ENCODE assay signal across 21 cellular contexts in genomic region chr11:21861314-21861713, GRCh38.
DNase-seq lines count a peak whose midpoint lies in the region; ATAC-seq and TF ChIP-seq lines count a peak whose summit lies in the region.
"Had no signal": no experiment of that assay in that cellular context is flagged by ENCODE, and none has a peak within 500 bp of the region (broad histone marks: within the 10 kb centered on the region; RNA-seq: fewer than 3 reads in every experiment).

No MANE protein-coding gene starts in this region.

- H3K27ac ChIP-seq in GM23338 (ENCODE audit: low read depth), result no peak overlapping the region
- H3K27ac ChIP-seq in thyroid gland, result peak overlapping the region; percentile 62 to 73 (median 70)
- H3K27ac ChIP-seq: BLaER1, HL-60, SJSA1 had no signal

- no peaks in the 10 kb centered on the region for H3F3A ChIP-seq in GM23338 (replicated peaks; ENCODE audit: low read depth)

- no peak overlapping the region for H3K4me3 ChIP-seq in GM23338
- no peak overlapping the region for H3K4me3 ChIP-seq in thyroid gland (replicated peaks in 1 of 3)
- H3K4me3 ChIP-seq: BLaER1, HAP-1, SJSA1 had no signal

- H3K4me2 ChIP-seq in GM23338, result 0 out of 2 replicates have a peak overlapping the region, but pooled peaks have one; percentile 4
- H3K4me2 ChIP-seq: BLaER1 had no signal

- H2AFZ ChIP-seq in GM23338, result no peak overlapping the region

- no peaks in the 10 kb centered on the region for H3K9me2 ChIP-seq in GM23338 (ENCODE audit: insufficient read depth)

- H3K9me3 Mint-ChIP-seq in GM23338, result no peaks in the 10 kb centered on the region
- H3K9me3 Mint-ChIP-seq in WTC11, result no peaks in the 10 kb centered on the region

- peaks cover 13% of the 10 kb centered on the region; the same call in 1 of the 2 replicates for H3K27me3 ChIP-seq in GM23338 (ENCODE audit: insufficient read depth)
- no peaks in the 10 kb centered on the region for H3K27me3 ChIP-seq in thyroid gland
- H3K27me3 ChIP-seq: BLaER1, SJSA1 had no signal

- no peak overlapping the region; the same call in 2 of the 3 replicates for H3K4me3 Mint-ChIP-seq in GM23338
- peak overlapping the region; percentile 24; the same call in 1 of the 2 replicates for H3K4me3 Mint-ChIP-seq in WTC11
- H3K4me3 Mint-ChIP-seq: CD4-positive, CD25-positive, alpha-beta regulatory T cell; HFFc6 had no signal

- H3K36me3 Mint-ChIP-seq in GM23338 (ENCODE audit: low read depth) (no peaks in the 10 kb centered on the region), WTC11 (no peaks in the 10 kb centered on the region)
- H3K36me3 Mint-ChIP-seq: CD4-positive, CD25-positive, alpha-beta regulatory T cell had no signal

- H4K20me1 ChIP-seq in GM23338 (replicated peaks; ENCODE audit: insufficient read depth), result no peaks in the 10 kb centered on the region
- H4K20me1 ChIP-seq: BLaER1 had no signal

- H3K36me3 ChIP-seq in GM23338 (ENCODE audit: insufficient read depth) (no peaks in the 10 kb centered on the region), thyroid gland (no peaks in the 10 kb centered on the region)
- H3K36me3 ChIP-seq: BLaER1, HAP-1, SJSA1 had no signal

- H3K27me3 Mint-ChIP-seq in GM23338 (ENCODE audit: insufficient read depth, low read depth, poor library complexity) (peaks cover 13% of the 10 kb centered on the region), WTC11 (ENCODE audit: low read depth) (peaks cover 59% of the 10 kb centered on the region)
- H3K27me3 Mint-ChIP-seq: CD4-positive, CD25-positive, alpha-beta regulatory T cell had no signal

- no peak for TF ChIP-seq POLR2A in thyroid gland (IDR thresholded peaks at IDR 0.05)

- no peak for TF ChIP-seq CTCF in GM23338 (conservative IDR thresholded peaks at IDR 0.05; ENCODE audit: low read depth in 2 of 2)
- TF ChIP-seq CTCF in WTC11 (IDR thresholded peaks at IDR 0.05), result no peak
- no peak for TF ChIP-seq CTCF in thyroid gland (IDR thresholded peaks at IDR 0.05)

- no peak overlapping the region for H3K27ac Mint-ChIP-seq in GM23338
- H3K27ac Mint-ChIP-seq in WTC11, result no peak overlapping the region
- H3K27ac Mint-ChIP-seq: CD4-positive, CD25-positive, alpha-beta regulatory T cell; HFFc6 had no signal

- H3K9me3 ChIP-seq in thyroid gland, result no peaks in the 10 kb centered on the region
- H3K9me3 ChIP-seq: BLaER1, HAP-1, SJSA1 had no signal

- intact Hi-C loops in thyroid gland (cut with DNase I), result no loop called here

- peaks cover 15% of the 10 kb centered on the region for H3K4me1 Mint-ChIP-seq in GM23338
- H3K4me1 Mint-ChIP-seq in WTC11, result peaks cover 17% of the 10 kb centered on the region
- H3K4me1 Mint-ChIP-seq: CD4-positive, CD25-positive, alpha-beta regulatory T cell had no signal

- 28 to 30% methylated on average over 4 of the region's 4 CpGs for WGBS in thyroid gland, 2 donors

- no peaks in the 10 kb centered on the region for H3K79me2 ChIP-seq in GM23338 (replicated peaks; ENCODE audit: insufficient read depth)

- ATAC-seq in GM23338, result peak; percentile 83
- peak; percentile 87 for ATAC-seq in WTC11
- no peak for ATAC-seq in GM21825 (IDR thresholded peaks at IDR 0.05; ENCODE audit: unreplicated experiment)
- ATAC-seq in GM18502 (IDR thresholded peaks at IDR 0.05; ENCODE audit: poor library complexity, unreplicated experiment), result no peak
- no peak for ATAC-seq in HG03342 (IDR thresholded peaks at IDR 0.05; ENCODE audit: unreplicated experiment)

- H3K4me1 ChIP-seq in GM23338 (ENCODE audit: insufficient read depth) (peaks cover 13% of the 10 kb centered on the region), thyroid gland (peaks cover 36 to 37% of the 10 kb centered on the region in 2 donors)
- H3K4me1 ChIP-seq: BLaER1, HAP-1, SJSA1 had no signal

- POLR2A ChIA-PET in WTC11 (lab: Charles Lee), result no interaction called here

- CTCF ChIA-PET in WTC11 (lab: Charles Lee), result interaction anchor here (1.0 to 1.7 kb wide), 4 partner anchors 10 to 292 kb away, joined by 3 to 12 read pairs (median 3); no protein-coding TSS in a partner anchor

- DNase-seq in GM23338 (ENCODE audit: low spot score), result peak; percentile 55
- no peak for DNase-seq in WTC11 (ENCODE audit: low spot score)
- peak; percentile 5 for DNase-seq in iPS-NIHi7 (ENCODE audit: extremely low spot score)
- DNase-seq in thyroid gland, result no peak
- DNase-seq: CD4-positive, CD25-positive, alpha-beta regulatory T cell; HFFc6; NCI-H1048; NCI-H1417; NCI-H1694; NCI-H2029 treated with DMSO at 0.1 percent for 48 hours; NCI-H2227 treated with DMSO at 0.1 percent for 48 hours; NCI-H510A; Right ventricle myocardium superior; RPMI8226 had no signal

TF ChIP-seq in GM23338, 12 proteins besides CTCF, POLR2A, EP300 and RAD21:
- TF ChIP-seq NANOG (IDR thresholded peaks at IDR 0.05; ENCODE audit: borderline replicate concordance), result peak; percentile 52; the same call in 1 of the 2 replicates
- TF ChIP-seq JUNB (IDR thresholded peaks at IDR 0.05; ENCODE audit: unreplicated experiment), result no peak

TF ChIP-seq in WTC11, 78 proteins besides CTCF, POLR2A, EP300 and RAD21:
- TF ChIP-seq SOX15 (CRISPR knock-in tag; IDR thresholded peaks at IDR 0.05) (no peak), TEAD1 (CRISPR knock-in tag; IDR thresholded peaks at IDR 0.05) (peak; percentile 32; the same call in 1 of the 2 replicates)
TF ChIP-seq in WTC11: peak in this region for 1.

Comparison
In these comparisons a context has a peak if more than half of its experiments do, and no peak if none do; other contexts are left out.
1. ATAC-seq: peak in GM23338 (single experiment) and WTC11 (single experiment); none in GM21825 (single experiment), GM18502 (single experiment) and HG03342 (single experiment).
2. DNase-seq: peak in GM23338 (single experiment) and iPS-NIHi7 (single experiment); none in WTC11 (single experiment) and thyroid gland (0 of 2).